ENCODE assay signal across 29 cellular contexts in the genomic region with DNA sequence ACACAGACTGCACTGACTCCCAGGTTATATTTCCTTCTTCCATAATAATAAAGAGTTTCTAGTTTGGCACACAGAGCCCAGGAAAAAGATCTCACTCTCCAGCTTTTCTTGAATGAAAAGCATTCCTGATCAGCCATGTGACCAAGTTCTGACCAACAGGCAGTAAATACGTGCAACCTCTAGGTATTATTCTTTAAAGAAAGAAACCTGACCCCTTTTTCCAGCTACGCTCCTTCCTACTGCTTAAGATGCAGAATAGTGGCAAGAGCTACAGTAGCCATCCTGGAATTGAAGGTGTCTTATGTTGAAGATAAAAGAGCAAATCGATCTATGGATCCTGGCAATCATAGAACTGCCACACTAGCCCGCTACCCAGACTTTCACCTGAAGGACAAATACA.
DNase-seq lines count a peak whose midpoint lies in the region; ATAC-seq, FAIRE-seq and TF ChIP-seq lines count a peak whose summit lies in the region.
"Had no signal": no experiment of that assay in that cellular context is flagged by ENCODE, and none has a peak within 500 bp of the region (broad histone marks: within the 10 kb centered on the region; RNA-seq: fewer than 3 reads in every experiment).

No MANE protein-coding gene starts in this region.

- no peak overlapping the region for H3K9ac ChIP-seq in HUES64 (ENCODE audit: low read depth, low read length)
- H3K9ac ChIP-seq in endodermal cell (ENCODE audit: extremely low read depth, low read length, poor library complexity, severe bottlenecking) = no peak overlapping the region

- H3K27me3 ChIP-seq in CD4-positive, CD25-positive, alpha-beta regulatory T cell (ENCODE audit: control insufficient read depth, insufficient read depth, low read length) = no peaks in the 10 kb centered on the region
- H3K27me3 ChIP-seq in HUES64 (ENCODE audit: insufficient read depth, low read length) (no peaks in the 10 kb centered on the region), endodermal cell (ENCODE audit: control insufficient read depth, insufficient read depth, low read length, poor library complexity, severe bottlenecking) (no peaks in the 10 kb centered on the region)
- no peaks in the 10 kb centered on the region for H3K27me3 ChIP-seq in CD4-positive, alpha-beta memory T cell (ENCODE audit: insufficient read depth, low read length)
- H3K27me3 ChIP-seq: tibial artery had no signal

- no peak for TF ChIP-seq CTCF in endodermal cell (conservative IDR thresholded peaks at IDR 0.05)

- no peaks in the 10 kb centered on the region for H3K9me3 ChIP-seq in CD4-positive, CD25-positive, alpha-beta regulatory T cell (ENCODE audit: control insufficient read depth in 2 of 2, low read length in 2 of 2)
- no peaks in the 10 kb centered on the region for H3K9me3 ChIP-seq in HUES64 (ENCODE audit: insufficient read depth, low read depth, low read length)
- no peaks in the 10 kb centered on the region for H3K9me3 ChIP-seq in endodermal cell (ENCODE audit: control insufficient read depth, low read length)
- H3K9me3 ChIP-seq in CD4-positive, alpha-beta memory T cell (ENCODE audit: control insufficient read depth in 1 of 2, low read length in 2 of 2) = no peaks in the 10 kb centered on the region
- H3K9me3 ChIP-seq: tibial artery had no signal

- no peak for DNase-seq in CD4-positive, CD25-positive, alpha-beta regulatory T cell
- DNase-seq in endodermal cell (peak; percentile 64), left kidney (ENCODE audit: low read depth, low spot score) (peak; percentile 74), HTR-8/SVneo (ENCODE audit: insufficient read length, low spot score) (no peak), immature natural killer cell (no peak)
- no peak for DNase-seq in CD4-positive, alpha-beta memory T cell
- DNase-seq: activated CD8-positive, alpha-beta memory T cell treated with anti-CD3 and anti-CD28 coated beads for 24 hours; activated naive CD4-positive, alpha-beta T cell treated with Interleukin-2 at 50 U/mL for 16 hours; activated T-cell treated with anti-CD3 and anti-CD28 coated beads, Interleukin-2, amount 50 U/mL, for 24 hours; amniotic stem cell; cortex of kidney; DMS79; KG1; naive B cell; NCI-H1436; right cardiac atrium; SIG-M5; stimulated activated CD4-positive, alpha-beta T cell treated with anti-CD3 and anti-CD28 coated beads, Interleukin-12 subunit alpha, Interleukin-12 subunit beta, amount 100 ng/mL, for 4 hours; stimulated activated CD4-positive, alpha-beta T cell treated with anti-CD3 and anti-CD28 coated beads, Interleukin-4, amount 100 ng/mL, for 4 hours; T-helper 1 cell; tibial artery had no signal

- H3K9me3 Mint-ChIP-seq in CD4-positive, CD25-positive, alpha-beta regulatory T cell = no peaks in the 10 kb centered on the region
- H3K9me3 Mint-ChIP-seq in endodermal cell = no peaks in the 10 kb centered on the region
- H3K9me3 Mint-ChIP-seq in immature natural killer cell = no peaks in the 10 kb centered on the region
- H3K9me3 Mint-ChIP-seq in CD4-positive, alpha-beta memory T cell = no peaks in the 10 kb centered on the region
- H3K9me3 Mint-ChIP-seq: activated T-cell treated with anti-CD3 and anti-CD28 coated beads, Interleukin-2, amount 50 U/mL, for 24 hours; naive B cell; stimulated activated naive CD8-positive, alpha-beta T cell treated with anti-CD3 and anti-CD28 coated beads, Interleukin-15, Interleukin-2, amounts not matched to agents 100 ng/mL and 50 ng/mL, for 24 hours had no signal

- CTCF ChIA-PET in CD4-positive, alpha-beta memory T cell (lab: Charles Lee; ENCODE audit: partially characterized antibody) = interaction anchor here (1.1 kb wide), 1 partner anchor 71 kb away, joined by 5 read pairs; no protein-coding TSS in a partner anchor

- H3K36me3 Mint-ChIP-seq in CD4-positive, CD25-positive, alpha-beta regulatory T cell = peaks cover 8% of the 10 kb centered on the region
- H3K36me3 Mint-ChIP-seq in endodermal cell (ENCODE audit: low read depth) = no peaks in the 10 kb centered on the region
- no peaks in the 10 kb centered on the region for H3K36me3 Mint-ChIP-seq in immature natural killer cell
- H3K36me3 Mint-ChIP-seq in CD4-positive, alpha-beta memory T cell = no peaks in the 10 kb centered on the region
- H3K36me3 Mint-ChIP-seq: naive B cell had no signal

- no peaks in the 10 kb centered on the region for H3K4me1 ChIP-seq in CD4-positive, CD25-positive, alpha-beta regulatory T cell (ENCODE audit: control insufficient read depth, insufficient read depth, low read length, poor library complexity, severe bottlenecking)
- H3K4me1 ChIP-seq in HUES64 (ENCODE audit: insufficient read depth, low read length) (peaks cover 15% of the 10 kb centered on the region), endodermal cell (ENCODE audit: control insufficient read depth, insufficient read depth, low read length) (no peaks in the 10 kb centered on the region)
- H3K4me1 ChIP-seq in CD4-positive, alpha-beta memory T cell (ENCODE audit: insufficient read depth, low read length) = peaks cover 22% of the 10 kb centered on the region
- H3K4me1 ChIP-seq: tibial artery had no signal

- WGBS in HUES64 = 58% methylated on average over 4 of the region's 4 CpGs
- WGBS in endodermal cell (ENCODE audit: insufficient coverage in 1 of 2, insufficient read length in 1 of 2), 2 experiments = 67 to 72% methylated on average over 3 to 4 of the region's 4 CpGs

- no peak overlapping the region for H3K4me3 Mint-ChIP-seq in CD4-positive, CD25-positive, alpha-beta regulatory T cell
- no peak overlapping the region for H3K4me3 Mint-ChIP-seq in endodermal cell
- no peak overlapping the region for H3K4me3 Mint-ChIP-seq in immature natural killer cell
- H3K4me3 Mint-ChIP-seq in CD4-positive, alpha-beta memory T cell = no peak overlapping the region
- H3K4me3 Mint-ChIP-seq: activated T-cell treated with anti-CD3 and anti-CD28 coated beads, Interleukin-2, amount 50 U/mL, for 24 hours; B cell; naive B cell; stimulated activated naive CD8-positive, alpha-beta T cell treated with anti-CD3 and anti-CD28 coated beads, Interleukin-15, Interleukin-2, amounts not matched to agents 100 ng/mL and 50 ng/mL, for 24 hours had no signal

- peak overlapping the region in 2 of 3 donors; percentile 20 to 38 for H3K27ac Mint-ChIP-seq in CD4-positive, CD25-positive, alpha-beta regulatory T cell
- H3K27ac Mint-ChIP-seq in endodermal cell (peak overlapping the region; percentile 22), immature natural killer cell (no peak overlapping the region)
- peak overlapping the region in 2 of 7 donors; percentile 13 to 36 for H3K27ac Mint-ChIP-seq in CD4-positive, alpha-beta memory T cell
- H3K27ac Mint-ChIP-seq: B cell; stimulated activated naive CD8-positive, alpha-beta T cell treated with anti-CD3 and anti-CD28 coated beads, Interleukin-15, Interleukin-2, amounts not matched to agents 100 ng/mL and 50 ng/mL, for 24 hours had no signal

- no peak overlapping the region for H3K27ac ChIP-seq in CD4-positive, CD25-positive, alpha-beta regulatory T cell (ENCODE audit: insufficient read depth, low read length, poor library complexity, severe bottlenecking)
- peak overlapping the region; percentile 66 for H3K27ac ChIP-seq in HUES64 (ENCODE audit: low read depth, low read length)
- no peak overlapping the region for H3K27ac ChIP-seq in endodermal cell (ENCODE audit: low read depth, low read length)
- H3K27ac ChIP-seq in CD4-positive, alpha-beta memory T cell (ENCODE audit: low read depth, low read length) = no peak overlapping the region
- H3K27ac ChIP-seq: tibial artery had no signal

- H3K36me3 ChIP-seq in CD4-positive, CD25-positive, alpha-beta regulatory T cell (ENCODE audit: control insufficient read depth, insufficient read depth, low read length) = no peaks in the 10 kb centered on the region
- no peaks in the 10 kb centered on the region for H3K36me3 ChIP-seq in HUES64 (ENCODE audit: insufficient read depth, low read length)
- H3K36me3 ChIP-seq in endodermal cell (ENCODE audit: control insufficient read depth, insufficient read depth, low read length) = no peaks in the 10 kb centered on the region
- no peaks in the 10 kb centered on the region for H3K36me3 ChIP-seq in CD4-positive, alpha-beta memory T cell (ENCODE audit: insufficient read depth, low read length)
- H3K36me3 ChIP-seq: tibial artery had no signal

- POLR2A ChIA-PET in CD4-positive, alpha-beta memory T cell (lab: Charles Lee; ENCODE audit: partially characterized antibody) = no interaction called here

- ATAC-seq in CD4-positive, CD25-positive, alpha-beta regulatory T cell (ENCODE audit: low read depth in 2 of 2) = no peak
- ATAC-seq in GM21723 (IDR thresholded peaks at IDR 0.05; ENCODE audit: unreplicated experiment) = no peak
- ATAC-seq: right cardiac atrium had no signal

- intact Hi-C loops in CD4-positive, alpha-beta memory T cell (cut with micrococcal nuclease) = no loop called here

- H3K4me1 Mint-ChIP-seq in CD4-positive, CD25-positive, alpha-beta regulatory T cell = peaks cover 39 to 57% (median 45%) of the 10 kb centered on the region in 4 donors
- H3K4me1 Mint-ChIP-seq in endodermal cell (peaks cover 11% of the 10 kb centered on the region), immature natural killer cell (peaks cover 33 to 55% of the 10 kb centered on the region in 2 donors)
- H3K4me1 Mint-ChIP-seq in CD4-positive, alpha-beta memory T cell = peaks cover 40 to 59% (median 46%) of the 10 kb centered on the region in 4 donors

- no peak for FAIRE-seq in HTR-8/SVneo (lab: Jason Lieb, UNC)
- FAIRE-seq: A204.1, endothelial cell of umbilical vein, GM12878, TTC549 had no signal

- H3K4me3 ChIP-seq in CD4-positive, CD25-positive, alpha-beta regulatory T cell (ENCODE audit: low read depth, low read length) = no peak overlapping the region
- H3K4me3 ChIP-seq in HUES64 (ENCODE audit: low read length) = no peak overlapping the region
- no peak overlapping the region for H3K4me3 ChIP-seq in endodermal cell (ENCODE audit: low read length)
- H3K4me3 ChIP-seq in CD4-positive, alpha-beta memory T cell (ENCODE audit: low read length in 2 of 2) = no peak overlapping the region
- H3K4me3 ChIP-seq: GM12878, tibial artery had no signal

- no peaks in the 10 kb centered on the region for H3K27me3 Mint-ChIP-seq in CD4-positive, CD25-positive, alpha-beta regulatory T cell
- H3K27me3 Mint-ChIP-seq in endodermal cell (ENCODE audit: insufficient read depth) (no peaks in the 10 kb centered on the region), immature natural killer cell (ENCODE audit: low read depth in 3 of 3) (no peaks in the 10 kb centered on the region)
- no peaks in the 10 kb centered on the region for H3K27me3 Mint-ChIP-seq in CD4-positive, alpha-beta memory T cell
- H3K27me3 Mint-ChIP-seq: activated T-cell treated with anti-CD3 and anti-CD28 coated beads, Interleukin-2, amount 50 U/mL, for 24 hours; B cell; naive B cell; stimulated activated naive CD8-positive, alpha-beta T cell treated with anti-CD3 and anti-CD28 coated beads, Interleukin-15, Interleukin-2, amounts not matched to agents 100 ng/mL and 50 ng/mL, for 24 hours had no signal

Comparison
In these comparisons a context has a peak if more than half of its experiments do, and no peak if none do; other contexts are left out.
1. DNase-seq: peak in endodermal cell (single experiment) and left kidney (single experiment); none in CD4-positive, CD25-positive, alpha-beta regulatory T cell (0 of 3), HTR-8/SVneo (single experiment), immature natural killer cell (0 of 3) and CD4-positive, alpha-beta memory T cell (0 of 5).
2. H3K27ac Mint-ChIP-seq: peak in CD4-positive, CD25-positive, alpha-beta regulatory T cell (2 of 3) and endodermal cell (single experiment); none in immature natural killer cell (0 of 6).